Comparison of ENCODE assay signal across 31 cellular contexts in genomic region chr1:23722652-23723051, GRCh38. TPM values are rescaled to one million over a fixed set of nuclear protein-coding genes. Genes with fewer than 3 reads are reported as not detected.
DNase-seq lines count a peak whose midpoint lies in the region; ATAC-seq, FAIRE-seq and TF ChIP-seq lines count a peak whose summit lies in the region.
"Had no signal": no experiment of that assay in that cellular context is flagged by ENCODE, and none has a peak within 500 bp of the region (broad histone marks: within the 10 kb centered on the region; RNA-seq: fewer than 3 reads in every experiment).

No MANE protein-coding gene starts in this region.

- no peak overlapping the region for H3K4me3 ChIP-seq in CD8-positive, alpha-beta T cell (ENCODE audit: low read depth, low read length)
- H3K4me3 ChIP-seq: A549, SJSA1, tibial nerve had no signal

- no peak for ATAC-seq in CD8-positive, alpha-beta T cell
- no peak for ATAC-seq in activated CD4-positive, CD25-positive, alpha-beta regulatory T cell treated with anti-CD3 and anti-CD28 coated beads, Interleukin-2, amount 50 U/mL, for 24 hours
- ATAC-seq: A549; activated T-cell treated with anti-CD3 and anti-CD28 coated beads, Interleukin-2, amount 50 U/mL, for 4 hours; left colon; right cardiac atrium had no signal

- POLR2A ChIA-PET in CD8-positive, alpha-beta T cell (lab: Charles Lee): no interaction called here

- DNase-seq in CD8-positive, alpha-beta T cell: no peak
- DNase-seq in GM18507 (ENCODE audit: extremely low spot score, insufficient read length, low read depth): no peak
- DNase-seq in NCI-H526 treated with DMSO at 0.1 percent for 48 hours (lab: John Stamatoyannopoulos, UW): peak; percentile 84
- DNase-seq in mesenteric fat pad (ENCODE audit: low spot score): peak; percentile 33
- no peak for DNase-seq in activated effector memory CD4-positive, alpha-beta T cell treated with anti-CD3 and anti-CD28 coated beads, Interleukin-2, amount 50 U/mL, for 16 hours
- no peak for DNase-seq in NCI-H146 (lab: John Stamatoyannopoulos, UW)
- no peak for DNase-seq in central memory CD4-positive, alpha-beta T cell
- DNase-seq: activated gamma-delta T cell treated with Interleukin-2 at 50 U/mL for 16 hours; activated T-cell treated with anti-CD3 and anti-CD28 coated beads, Interleukin-2, amount 50 U/mL, for 4 hours; CD4-positive, alpha-beta memory T cell; endodermal cell; glutamatergic neuron; GOT3; left colon; MM.1S; NCI-H1417; NCI-H2081 treated with DMSO at 0.1 percent for 48 hours; NCI-H226; NCI-H748 treated with DMSO at 0.1 percent for 48 hours; right cardiac atrium; RPMI8226; T1000 had no signal

- H3K27ac ChIP-seq in CD8-positive, alpha-beta T cell (ENCODE audit: low read depth, low read length): no peak overlapping the region
- H3K27ac ChIP-seq: A549, HL-60, KMS-11, SJSA1, tibial nerve, VCaP had no signal

- peak; percentile 76 for FAIRE-seq in GM18507 (lab: Jason Lieb, UNC)
- FAIRE-seq: A549 had no signal

- no peaks in the 10 kb centered on the region for H3K27me3 Mint-ChIP-seq in CD8-positive, alpha-beta T cell (ENCODE audit: low read depth)
- H3K27me3 Mint-ChIP-seq: CD4-positive, alpha-beta memory T cell; central memory CD8-positive, alpha-beta T cell; dendritic cell treated with granulocyte-macrophage colony-stimulating factor and Interleukin-4, amounts not matched to agents 40 ng/mL and 50 ng/mL, for 4 days had no signal

- H3K27ac Mint-ChIP-seq in CD8-positive, alpha-beta T cell: peak overlapping the region; percentile 55
- H3K27ac Mint-ChIP-seq: dendritic cell treated with granulocyte-macrophage colony-stimulating factor and Interleukin-4, amounts not matched to agents 40 ng/mL and 50 ng/mL, for 4 days; endodermal cell had no signal

- H3K36me3 ChIP-seq in CD8-positive, alpha-beta T cell (ENCODE audit: insufficient read depth, low read length): no peaks in the 10 kb centered on the region
- H3K36me3 ChIP-seq: SJSA1, tibial nerve had no signal

- H3K4me3 Mint-ChIP-seq in CD8-positive, alpha-beta T cell: no peak overlapping the region
- H3K4me3 Mint-ChIP-seq: activated T-cell treated with anti-CD3 and anti-CD28 coated beads, Interleukin-2, amount 50 U/mL, for 4 hours; CD4-positive, alpha-beta memory T cell; central memory CD8-positive, alpha-beta T cell; dendritic cell treated with granulocyte-macrophage colony-stimulating factor and Interleukin-4, amounts not matched to agents 40 ng/mL and 50 ng/mL, for 4 days; endodermal cell had no signal

- TF ChIP-seq CTCF in CD8-positive, alpha-beta T cell (IDR thresholded peaks at IDR 0.05): no peak

- H3K4me1 ChIP-seq in CD8-positive, alpha-beta T cell (ENCODE audit: insufficient read depth, low read length): no peaks in the 10 kb centered on the region
- H3K4me1 ChIP-seq: SJSA1 had no signal

- H3K27me3 ChIP-seq in CD8-positive, alpha-beta T cell (ENCODE audit: insufficient read depth, low read length): no peaks in the 10 kb centered on the region
- H3K27me3 ChIP-seq: SJSA1, tibial nerve had no signal

- H3K9me3 ChIP-seq in CD8-positive, alpha-beta T cell (ENCODE audit: low read length): no peaks in the 10 kb centered on the region
- H3K9me3 ChIP-seq: A549, SJSA1, tibial nerve had no signal

- H3K4me1 Mint-ChIP-seq in CD8-positive, alpha-beta T cell (ENCODE audit: low read depth): peaks cover 7% of the 10 kb centered on the region

- no peaks in the 10 kb centered on the region for H3K9me3 Mint-ChIP-seq in CD8-positive, alpha-beta T cell
- H3K9me3 Mint-ChIP-seq: activated T-cell treated with anti-CD3 and anti-CD28 coated beads, Interleukin-2, amount 50 U/mL, for 4 hours; CD4-positive, alpha-beta memory T cell; central memory CD8-positive, alpha-beta T cell; dendritic cell treated with granulocyte-macrophage colony-stimulating factor and Interleukin-4, amounts not matched to agents 40 ng/mL and 50 ng/mL, for 4 days; endodermal cell had no signal

- CTCF ChIA-PET in CD8-positive, alpha-beta T cell (lab: Charles Lee): no interaction called here

- H3K36me3 Mint-ChIP-seq in CD8-positive, alpha-beta T cell: peaks cover 2% of the 10 kb centered on the region

- intact Hi-C loops in CD8-positive, alpha-beta T cell (cut with DNase I, micrococcal nuclease): no loop called here

RNA-seq across cellular contexts. Expression of gene ELOA, which starts 20.6 kb away (rescaled TPM):
- total RNA-seq in CD8-positive, alpha-beta T cell: 10 to 100 TPM; 41.5 to 43.3 TPM
- total RNA-seq in mesenteric fat pad: 51.1 TPM

RNA-seq across cellular contexts. Expression of gene RPL11, which starts 31.0 kb away (rescaled TPM):
- 1,000 to 10,000 TPM; 2,153 to 2,178 TPM for total RNA-seq in CD8-positive, alpha-beta T cell
- 871 TPM for total RNA-seq in mesenteric fat pad

RNA-seq across cellular contexts. Expression of gene PITHD1, which starts 55.6 kb away (rescaled TPM):
- 100 to 1,000 TPM; 112 to 117 TPM for total RNA-seq in CD8-positive, alpha-beta T cell
- total RNA-seq in mesenteric fat pad: 57.2 TPM

Comparison
In these comparisons a context has a peak if more than half of its experiments do, and no peak if none do; other contexts are left out.
1. DNase-seq: peak in NCI-H526 treated with DMSO at 0.1 percent for 48 hours (single experiment) and mesenteric fat pad (single experiment); none in CD8-positive, alpha-beta T cell (0 of 7), GM18507 (single experiment), activated effector memory CD4-positive, alpha-beta T cell treated with anti-CD3 and anti-CD28 coated beads, Interleukin-2, amount 50 U/mL, for 16 hours (single experiment), NCI-H146 (single experiment) and central memory CD4-positive, alpha-beta T cell (single experiment).